1 cellular context compared by ENCODE assay signal in the genomic region with DNA sequence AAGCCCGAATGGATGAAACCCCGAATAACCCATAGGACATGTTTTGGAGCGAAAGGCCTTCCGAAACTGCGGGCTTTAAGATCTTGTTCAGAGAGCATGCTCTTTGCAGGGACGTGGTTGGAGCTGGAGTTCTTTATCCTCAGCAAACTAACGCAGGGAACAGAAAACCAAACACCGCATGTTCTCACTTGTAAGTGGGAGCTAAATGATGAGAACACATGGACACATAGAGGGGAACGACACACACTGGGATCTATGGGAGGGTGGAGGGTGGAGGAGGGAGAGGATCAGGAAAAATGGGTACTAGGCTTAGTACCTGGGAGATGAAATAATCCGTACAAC.
TF ChIP-seq lines count a peak whose summit lies in the region.

No MANE protein-coding gene starts in this region.

TF ChIP-seq in HEK293, 187 proteins besides CTCF, POLR2A, EP300 and RAD21 (continued from another document):
- TF ChIP-seq ZNF16 (tag by site-specific recombination; IDR thresholded peaks at IDR 0.05; ENCODE audit: low read depth): no peak
- TF ChIP-seq, protein P1, sequence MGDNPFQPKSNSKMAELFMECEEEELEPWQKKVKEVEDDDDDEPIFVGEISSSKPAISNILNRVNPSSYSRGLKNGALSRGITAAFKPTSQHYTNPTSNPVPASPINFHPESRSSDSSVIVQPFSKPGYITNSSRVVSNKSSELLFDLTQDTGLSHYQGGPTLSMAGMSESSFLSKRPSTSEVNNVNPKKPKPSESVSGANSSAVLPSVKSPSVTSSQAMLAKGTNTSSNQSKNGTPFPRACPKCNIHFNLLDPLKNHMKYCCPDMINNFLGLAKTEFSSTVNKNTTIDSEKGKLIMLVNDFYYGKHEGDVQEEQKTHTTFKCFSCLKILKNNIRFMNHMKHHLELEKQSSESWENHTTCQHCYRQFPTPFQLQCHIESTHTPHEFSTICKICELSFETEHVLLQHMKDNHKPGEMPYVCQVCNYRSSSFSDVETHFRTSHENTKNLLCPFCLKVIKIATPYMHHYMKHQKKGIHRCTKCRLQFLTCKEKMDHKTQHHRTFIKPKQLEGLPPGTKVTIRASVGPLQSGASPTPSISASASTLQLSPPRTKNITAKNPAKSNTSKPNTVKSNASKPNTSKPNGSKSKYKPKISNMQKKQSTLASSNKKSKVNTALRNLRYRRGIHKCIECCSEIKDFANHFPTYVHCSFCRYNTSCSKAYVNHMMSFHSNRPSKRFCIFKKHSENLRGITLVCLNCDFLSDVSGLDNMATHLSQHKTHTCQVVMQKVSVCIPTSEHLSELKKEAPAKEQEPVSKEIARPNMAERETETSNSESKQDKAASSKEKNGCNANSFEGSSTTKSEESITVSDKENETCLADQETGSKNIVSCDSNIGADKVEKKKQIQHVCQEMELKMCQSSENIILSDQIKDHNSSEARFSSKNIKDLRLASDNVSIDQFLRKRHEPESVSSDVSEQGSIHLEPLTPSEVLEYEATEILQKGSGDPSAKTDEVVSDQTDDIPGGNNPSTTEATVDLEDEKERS (tag by site-specific recombination; IDR thresholded peaks at IDR 0.05): no peak
- no peak for TF ChIP-seq ZNF670 (tag by site-specific recombination; IDR thresholded peaks at IDR 0.05; ENCODE audit: low read depth)
- TF ChIP-seq ZNF571 (tag by site-specific recombination; IDR thresholded peaks at IDR 0.05): no peak
- TF ChIP-seq ZNF184 (tag by site-specific recombination; IDR thresholded peaks at IDR 0.05): no peak
- no peak for TF ChIP-seq ZNF211 (tag by site-specific recombination; IDR thresholded peaks at IDR 0.05; ENCODE audit: low read depth)
- no peak for TF ChIP-seq ZNF792 (tag by site-specific recombination; IDR thresholded peaks at IDR 0.05)
- no peak for TF ChIP-seq KLF10 (tag by site-specific recombination; IDR thresholded peaks at IDR 0.05)
- no peak for TF ChIP-seq YY1 (tag by site-specific recombination; IDR thresholded peaks at IDR 0.05)
- no peak for TF ChIP-seq ZNF157 (tag by site-specific recombination; IDR thresholded peaks at IDR 0.05)
- no peak for TF ChIP-seq ZNF394 (tag by site-specific recombination; IDR thresholded peaks at IDR 0.05; ENCODE audit: borderline replicate concordance)
- no peak for TF ChIP-seq SALL2 (tag by site-specific recombination; IDR thresholded peaks at IDR 0.05; ENCODE audit: borderline replicate concordance)
- TF ChIP-seq ZNF335 (tag by site-specific recombination; conservative IDR thresholded peaks at IDR 0.05): 0 out of 2 replicates have a peak, but pooled peaks have one; percentile 2
- TF ChIP-seq, protein P2, sequence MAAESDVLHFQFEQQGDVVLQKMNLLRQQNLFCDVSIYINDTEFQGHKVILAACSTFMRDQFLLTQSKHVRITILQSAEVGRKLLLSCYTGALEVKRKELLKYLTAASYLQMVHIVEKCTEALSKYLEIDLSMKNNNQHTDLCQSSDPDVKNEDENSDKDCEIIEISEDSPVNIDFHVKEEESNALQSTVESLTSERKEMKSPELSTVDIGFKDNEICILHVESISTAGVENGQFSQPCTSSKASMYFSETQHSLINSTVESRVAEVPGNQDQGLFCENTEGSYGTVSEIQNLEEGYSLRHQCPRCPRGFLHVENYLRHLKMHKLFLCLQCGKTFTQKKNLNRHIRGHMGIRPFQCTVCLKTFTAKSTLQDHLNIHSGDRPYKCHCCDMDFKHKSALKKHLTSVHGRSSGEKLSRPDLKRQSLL (tag by site-specific recombination; IDR thresholded peaks at IDR 0.05): no peak
- TF ChIP-seq ZBTB20 (tag by site-specific recombination; IDR thresholded peaks at IDR 0.05): no peak
- no peak for TF ChIP-seq PRDM10 (tag by site-specific recombination; IDR thresholded peaks at IDR 0.05)
- TF ChIP-seq ZNF423 (tag by site-specific recombination; IDR thresholded peaks at IDR 0.05): no peak
